Comparison of ENCODE assay signal across 18 cellular contexts in genomic region chr3:26989042-26989441, GRCh38.
DNase-seq lines count a peak whose midpoint lies in the region; ATAC-seq and TF ChIP-seq lines count a peak whose summit lies in the region.
"Had no signal": no experiment of that assay in that cellular context is flagged by ENCODE, and none has a peak within 500 bp of the region (broad histone marks: within the 10 kb centered on the region; RNA-seq: fewer than 3 reads in every experiment).

No MANE protein-coding gene starts in this region.

- in situ Hi-C loops in GM13977 (cut with MboI; ENCODE audit: low pct_unique_long_range_greater_than_20kb, low sequenced_read_pairs, unreplicated experiment), result no loop called here

- H3K36me3 ChIP-seq in lower lobe of right lung, result no peaks in the 10 kb centered on the region
- H3K36me3 ChIP-seq: SJSA1 had no signal

- TF ChIP-seq CTCF in lower lobe of right lung (IDR thresholded peaks at IDR 0.05) (no peak), GM13977 (IDR thresholded peaks at IDR 0.05; ENCODE audit: extremely low read depth, insufficient read depth, missing control alignments) (no peak)

- peak overlapping the region; percentile 27 for H3K27ac ChIP-seq in lower lobe of right lung
- H3K27ac ChIP-seq: 22Rv1, C4-2B, SJSA1 had no signal

- intact Hi-C loops in lower lobe of right lung (cut with DNase I), result no loop called here

- ATAC-seq in lower lobe of right lung, result no peak
- ATAC-seq: K562 had no signal

- no peak overlapping the region for H3K4me3 ChIP-seq in lower lobe of right lung
- H3K4me3 ChIP-seq: K562, SJSA1 had no signal

- H3K9me3 ChIP-seq in lower lobe of right lung, result no peaks in the 10 kb centered on the region
- H3K9me3 ChIP-seq: SJSA1 had no signal

- DNase-seq in NCI-H1105 treated with DMSO at 0.1 percent for 48 hours (lab: John Stamatoyannopoulos, UW) (peak; percentile 9), NCI-H1105 (lab: John Stamatoyannopoulos, UW) (no peak), NCI-H2029 (lab: John Stamatoyannopoulos, UW) (peak; percentile 92), NCI-H69 (lab: John Stamatoyannopoulos, UW) (peak; percentile 65), lower lobe of right lung (no peak), SW480 (ENCODE audit: low spot score) (no peak), COR-L47 (lab: John Stamatoyannopoulos, UW) (no peak), GM13977 (ENCODE audit: low spot score) (no peak)
- DNase-seq: AML-193, NCI-H1436, NCI-H2107, NCI-H446, NCI-H82, T-helper 2 cell had no signal

- H3K4me1 ChIP-seq in lower lobe of right lung, result peaks cover 3% of the 10 kb centered on the region
- H3K4me1 ChIP-seq: SJSA1 had no signal

- no peaks in the 10 kb centered on the region for H3K27me3 ChIP-seq in lower lobe of right lung (ENCODE audit: low read depth)
- H3K27me3 ChIP-seq: SJSA1 had no signal

Comparison
In these comparisons a context has a peak if more than half of its experiments do, and no peak if none do; other contexts are left out.
1. DNase-seq: peak in NCI-H1105 treated with DMSO at 0.1 percent for 48 hours (single experiment), NCI-H2029 (single experiment) and NCI-H69 (single experiment); none in NCI-H1105 (single experiment), lower lobe of right lung (single experiment), SW480 (single experiment), COR-L47 (single experiment) and GM13977 (single experiment).